Comparison of ENCODE assay signal across 1 cellular context in genomic region chr1:90357980-90358379, GRCh38.
TF ChIP-seq lines count a peak whose summit lies in the region.

No MANE protein-coding gene starts in this region.

TF ChIP-seq in GM12878, 131 proteins besides CTCF, POLR2A, EP300 and RAD21 (continued from another document and continues in another):
- TF ChIP-seq, protein P1, sequence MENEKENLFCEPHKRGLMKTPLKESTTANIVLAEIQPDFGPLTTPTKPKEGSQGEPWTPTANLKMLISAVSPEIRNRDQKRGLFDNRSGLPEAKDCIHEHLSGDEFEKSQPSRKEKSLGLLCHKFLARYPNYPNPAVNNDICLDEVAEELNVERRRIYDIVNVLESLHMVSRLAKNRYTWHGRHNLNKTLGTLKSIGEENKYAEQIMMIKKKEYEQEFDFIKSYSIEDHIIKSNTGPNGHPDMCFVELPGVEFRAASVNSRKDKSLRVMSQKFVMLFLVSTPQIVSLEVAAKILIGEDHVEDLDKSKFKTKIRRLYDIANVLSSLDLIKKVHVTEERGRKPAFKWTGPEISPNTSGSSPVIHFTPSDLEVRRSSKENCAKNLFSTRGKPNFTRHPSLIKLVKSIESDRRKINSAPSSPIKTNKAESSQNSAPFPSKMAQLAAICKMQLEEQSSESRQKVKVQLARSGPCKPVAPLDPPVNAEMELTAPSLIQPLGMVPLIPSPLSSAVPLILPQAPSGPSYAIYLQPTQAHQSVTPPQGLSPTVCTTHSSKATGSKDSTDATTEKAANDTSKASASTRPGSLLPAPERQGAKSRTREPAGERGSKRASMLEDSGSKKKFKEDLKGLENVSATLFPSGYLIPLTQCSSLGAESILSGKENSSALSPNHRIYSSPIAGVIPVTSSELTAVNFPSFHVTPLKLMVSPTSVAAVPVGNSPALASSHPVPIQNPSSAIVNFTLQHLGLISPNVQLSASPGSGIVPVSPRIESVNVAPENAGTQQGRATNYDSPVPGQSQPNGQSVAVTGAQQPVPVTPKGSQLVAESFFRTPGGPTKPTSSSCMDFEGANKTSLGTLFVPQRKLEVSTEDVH (IDR thresholded peaks at IDR 0.05; ENCODE audit: low read depth, partially characterized antibody), result peak; percentile 9
- no peak for TF ChIP-seq STAT1 (conservative IDR thresholded peaks at IDR 0.05)
- no peak for TF ChIP-seq KAT2A (conservative IDR thresholded peaks at IDR 0.05; ENCODE audit: control insufficient read depth, low read depth, low read length)
- TF ChIP-seq RELA (IDR thresholded peaks at IDR 0.05; ENCODE audit: borderline replicate concordance, partially characterized antibody), result peak; percentile 84
- no peak for TF ChIP-seq TCF7 (IDR thresholded peaks at IDR 0.05; ENCODE audit: borderline replicate concordance)
- peak; percentile 79; the same call in 1 of the 2 replicates for TF ChIP-seq BACH1 (IDR thresholded peaks at IDR 0.05; ENCODE audit: borderline replicate concordance)
- TF ChIP-seq ZNF24 (IDR thresholded peaks at IDR 0.05), result no peak; the same call in 1 of the 2 replicates
- no peak for TF ChIP-seq RFX5 (IDR thresholded peaks at IDR 0.05; ENCODE audit: low read depth, low read length)
- TF ChIP-seq CBX5 (IDR thresholded peaks at IDR 0.05; ENCODE audit: low read depth), result no peak
- TF ChIP-seq ATF3 (IDR thresholded peaks at IDR 0.05; ENCODE audit: borderline replicate concordance, extremely low read depth, low read depth, low read length), result no peak
- TF ChIP-seq POU2F2 (IDR thresholded peaks at IDR 0.05; ENCODE audit: borderline replicate concordance, low read depth, low read length), result no peak
- TF ChIP-seq RBBP5 (conservative IDR thresholded peaks at IDR 0.05), result no peak
- TF ChIP-seq TCF12 (IDR thresholded peaks at IDR 0.05; ENCODE audit: low read depth, low read length), result 0 out of 2 replicates have a peak, but pooled peaks have one; percentile 20
- no peak for TF ChIP-seq HCFC1 (IDR thresholded peaks at IDR 0.05; ENCODE audit: low read length)
- TF ChIP-seq ELK1 (IDR thresholded peaks at IDR 0.05; ENCODE audit: low read depth, low read length), result no peak
- TF ChIP-seq BHLHE40 (IDR thresholded peaks at IDR 0.05; ENCODE audit: borderline replicate concordance in 1 of 2, low read depth in 2 of 2, low read length in 1 of 2), result no peak; a peak in 1 of 4 replicates
- TF ChIP-seq, protein P2, sequence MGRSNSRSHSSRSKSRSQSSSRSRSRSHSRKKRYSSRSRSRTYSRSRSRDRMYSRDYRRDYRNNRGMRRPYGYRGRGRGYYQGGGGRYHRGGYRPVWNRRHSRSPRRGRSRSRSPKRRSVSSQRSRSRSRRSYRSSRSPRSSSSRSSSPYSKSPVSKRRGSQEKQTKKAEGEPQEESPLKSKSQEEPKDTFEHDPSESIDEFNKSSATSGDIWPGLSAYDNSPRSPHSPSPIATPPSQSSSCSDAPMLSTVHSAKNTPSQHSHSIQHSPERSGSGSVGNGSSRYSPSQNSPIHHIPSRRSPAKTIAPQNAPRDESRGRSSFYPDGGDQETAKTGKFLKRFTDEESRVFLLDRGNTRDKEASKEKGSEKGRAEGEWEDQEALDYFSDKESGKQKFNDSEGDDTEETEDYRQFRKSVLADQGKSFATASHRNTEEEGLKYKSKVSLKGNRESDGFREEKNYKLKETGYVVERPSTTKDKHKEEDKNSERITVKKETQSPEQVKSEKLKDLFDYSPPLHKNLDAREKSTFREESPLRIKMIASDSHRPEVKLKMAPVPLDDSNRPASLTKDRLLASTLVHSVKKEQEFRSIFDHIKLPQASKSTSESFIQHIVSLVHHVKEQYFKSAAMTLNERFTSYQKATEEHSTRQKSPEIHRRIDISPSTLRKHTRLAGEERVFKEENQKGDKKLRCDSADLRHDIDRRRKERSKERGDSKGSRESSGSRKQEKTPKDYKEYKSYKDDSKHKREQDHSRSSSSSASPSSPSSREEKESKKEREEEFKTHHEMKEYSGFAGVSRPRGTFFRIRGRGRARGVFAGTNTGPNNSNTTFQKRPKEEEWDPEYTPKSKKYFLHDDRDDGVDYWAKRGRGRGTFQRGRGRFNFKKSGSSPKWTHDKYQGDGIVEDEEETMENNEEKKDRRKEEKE (IDR thresholded peaks at IDR 0.05), result no peak
- peak; percentile 76 for TF ChIP-seq FOXM1 (IDR thresholded peaks at IDR 0.05; ENCODE audit: low read depth, low read length)
- no peak for TF ChIP-seq KDM1A (IDR thresholded peaks at IDR 0.05; ENCODE audit: borderline replicate concordance)
- no peak for TF ChIP-seq TCF3 (IDR thresholded peaks at IDR 0.05; ENCODE audit: borderline replicate concordance, insufficient read depth, low read depth, low read length)
- no peak for TF ChIP-seq YBX1 (IDR thresholded peaks at IDR 0.05)
- peak; percentile 82 for TF ChIP-seq MEF2B (IDR thresholded peaks at IDR 0.05; ENCODE audit: partially characterized antibody, poor library complexity, severe bottlenecking)
- TF ChIP-seq NFXL1 (IDR thresholded peaks at IDR 0.05; ENCODE audit: borderline replicate concordance), result no peak
- TF ChIP-seq IKZF1 (conservative IDR thresholded peaks at IDR 0.05), result peak; percentile 69
- TF ChIP-seq WRNIP1 (IDR thresholded peaks at IDR 0.05; ENCODE audit: borderline replicate concordance, low read depth, low read length), result no peak
- TF ChIP-seq CREB1 (IDR thresholded peaks at IDR 0.05; ENCODE audit: low read depth), result no peak
- peak; percentile 59; the same call in 1 of the 2 replicates for TF ChIP-seq BMI1 (IDR thresholded peaks at IDR 0.05; ENCODE audit: borderline replicate concordance)
- TF ChIP-seq, protein P3, sequence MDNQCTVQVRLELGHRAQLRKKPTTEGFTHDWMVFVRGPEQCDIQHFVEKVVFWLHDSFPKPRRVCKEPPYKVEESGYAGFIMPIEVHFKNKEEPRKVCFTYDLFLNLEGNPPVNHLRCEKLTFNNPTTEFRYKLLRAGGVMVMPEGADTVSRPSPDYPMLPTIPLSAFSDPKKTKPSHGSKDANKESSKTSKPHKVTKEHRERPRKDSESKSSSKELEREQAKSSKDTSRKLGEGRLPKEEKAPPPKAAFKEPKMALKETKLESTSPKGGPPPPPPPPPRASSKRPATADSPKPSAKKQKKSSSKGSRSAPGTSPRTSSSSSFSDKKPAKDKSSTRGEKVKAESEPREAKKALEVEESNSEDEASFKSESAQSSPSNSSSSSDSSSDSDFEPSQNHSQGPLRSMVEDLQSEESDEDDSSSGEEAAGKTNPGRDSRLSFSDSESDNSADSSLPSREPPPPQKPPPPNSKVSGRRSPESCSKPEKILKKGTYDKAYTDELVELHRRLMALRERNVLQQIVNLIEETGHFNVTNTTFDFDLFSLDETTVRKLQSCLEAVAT (IDR thresholded peaks at IDR 0.05), result peak; percentile 64
- TF ChIP-seq SP1 (IDR thresholded peaks at IDR 0.05; ENCODE audit: low read depth, low read length), result no peak
- peak; percentile 99 for TF ChIP-seq MTA2 (IDR thresholded peaks at IDR 0.05; ENCODE audit: low read depth)
- peak; percentile 74 for TF ChIP-seq PBX3 (IDR thresholded peaks at IDR 0.05; ENCODE audit: insufficient replicate concordance, low read depth, low read length)
- TF ChIP-seq NR2F1 (conservative IDR thresholded peaks at IDR 0.05), result no peak; the same call in 1 of the 2 replicates
- no peak for TF ChIP-seq EGR1 (IDR thresholded peaks at IDR 0.05; ENCODE audit: borderline replicate concordance in 1 of 2, low read depth in 2 of 2, low read length in 2 of 2)
- 0 out of 2 replicates have a peak, but pooled peaks have one; percentile 43 for TF ChIP-seq GATAD2B (conservative IDR thresholded peaks at IDR 0.05; ENCODE audit: low read depth)
- TF ChIP-seq HDGF (IDR thresholded peaks at IDR 0.05), result no peak
- TF ChIP-seq TBL1XR1 (IDR thresholded peaks at IDR 0.05; ENCODE audit: low read depth, low read length), result peak; percentile 41; the same call in 1 of the 2 replicates
- no peak for TF ChIP-seq SMAD1 (IDR thresholded peaks at IDR 0.05; ENCODE audit: low read depth, partially characterized antibody)
- TF ChIP-seq RB1 (IDR thresholded peaks at IDR 0.05; ENCODE audit: borderline replicate concordance), result no peak
- TF ChIP-seq, protein P4, sequence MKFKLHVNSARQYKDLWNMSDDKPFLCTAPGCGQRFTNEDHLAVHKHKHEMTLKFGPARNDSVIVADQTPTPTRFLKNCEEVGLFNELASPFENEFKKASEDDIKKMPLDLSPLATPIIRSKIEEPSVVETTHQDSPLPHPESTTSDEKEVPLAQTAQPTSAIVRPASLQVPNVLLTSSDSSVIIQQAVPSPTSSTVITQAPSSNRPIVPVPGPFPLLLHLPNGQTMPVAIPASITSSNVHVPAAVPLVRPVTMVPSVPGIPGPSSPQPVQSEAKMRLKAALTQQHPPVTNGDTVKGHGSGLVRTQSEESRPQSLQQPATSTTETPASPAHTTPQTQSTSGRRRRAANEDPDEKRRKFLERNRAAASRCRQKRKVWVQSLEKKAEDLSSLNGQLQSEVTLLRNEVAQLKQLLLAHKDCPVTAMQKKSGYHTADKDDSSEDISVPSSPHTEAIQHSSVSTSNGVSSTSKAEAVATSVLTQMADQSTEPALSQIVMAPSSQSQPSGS (IDR thresholded peaks at IDR 0.05; ENCODE audit: low read length), result peak; percentile 68
- no peak for TF ChIP-seq NR2C2 (IDR thresholded peaks at IDR 0.05; ENCODE audit: borderline replicate concordance, control insufficient read depth, insufficient read length, low read depth)
- TF ChIP-seq, protein P5, sequence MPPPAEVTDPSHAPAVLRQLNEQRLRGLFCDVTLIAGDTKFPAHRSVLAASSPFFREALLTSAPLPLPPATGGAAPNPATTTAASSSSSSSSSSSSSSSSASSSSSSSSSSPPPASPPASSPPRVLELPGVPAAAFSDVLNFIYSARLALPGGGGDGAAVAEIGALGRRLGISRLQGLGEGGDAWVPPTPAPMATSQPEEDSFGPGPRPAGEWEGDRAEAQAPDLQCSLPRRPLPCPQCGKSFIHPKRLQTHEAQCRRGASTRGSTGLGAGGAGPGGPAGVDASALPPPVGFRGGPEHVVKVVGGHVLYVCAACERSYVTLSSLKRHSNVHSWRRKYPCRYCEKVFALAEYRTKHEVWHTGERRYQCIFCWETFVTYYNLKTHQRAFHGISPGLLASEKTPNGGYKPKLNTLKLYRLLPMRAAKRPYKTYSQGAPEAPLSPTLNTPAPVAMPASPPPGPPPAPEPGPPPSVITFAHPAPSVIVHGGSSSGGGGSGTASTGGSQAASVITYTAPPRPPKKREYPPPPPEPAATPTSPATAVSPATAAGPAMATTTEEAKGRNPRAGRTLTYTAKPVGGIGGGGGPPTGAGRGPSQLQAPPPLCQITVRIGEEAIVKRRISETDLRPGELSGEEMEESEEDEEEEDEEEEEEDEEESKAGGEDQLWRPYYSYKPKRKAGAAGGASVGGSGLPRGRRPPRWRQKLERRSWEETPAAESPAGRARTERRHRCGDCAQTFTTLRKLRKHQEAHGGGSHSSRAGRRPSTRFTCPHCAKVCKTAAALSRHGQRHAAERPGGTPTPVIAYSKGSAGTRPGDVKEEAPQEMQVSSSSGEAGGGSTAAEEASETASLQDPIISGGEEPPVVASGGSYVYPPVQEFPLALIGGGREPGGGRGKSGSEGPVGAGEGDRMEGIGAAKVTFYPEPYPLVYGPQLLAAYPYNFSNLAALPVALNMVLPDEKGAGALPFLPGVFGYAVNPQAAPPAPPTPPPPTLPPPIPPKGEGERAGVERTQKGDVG (CRISPR knock-in tag; IDR thresholded peaks at IDR 0.05), result no peak
- TF ChIP-seq RUNX3 (IDR thresholded peaks at IDR 0.05; ENCODE audit: low read length), result peak; percentile 89
- no peak for TF ChIP-seq CHD1 (IDR thresholded peaks at IDR 0.05; ENCODE audit: low read depth, low read length)
- no peak for TF ChIP-seq SMARCA5 (IDR thresholded peaks at IDR 0.05)
- TF ChIP-seq SUZ12 (IDR thresholded peaks at IDR 0.05; ENCODE audit: unreplicated experiment), result no peak
- TF ChIP-seq EZH2 (IDR thresholded peaks at IDR 0.05; ENCODE audit: borderline replicate concordance, control insufficient read depth, low read depth, low read length), result no peak
- TF ChIP-seq, protein P6, sequence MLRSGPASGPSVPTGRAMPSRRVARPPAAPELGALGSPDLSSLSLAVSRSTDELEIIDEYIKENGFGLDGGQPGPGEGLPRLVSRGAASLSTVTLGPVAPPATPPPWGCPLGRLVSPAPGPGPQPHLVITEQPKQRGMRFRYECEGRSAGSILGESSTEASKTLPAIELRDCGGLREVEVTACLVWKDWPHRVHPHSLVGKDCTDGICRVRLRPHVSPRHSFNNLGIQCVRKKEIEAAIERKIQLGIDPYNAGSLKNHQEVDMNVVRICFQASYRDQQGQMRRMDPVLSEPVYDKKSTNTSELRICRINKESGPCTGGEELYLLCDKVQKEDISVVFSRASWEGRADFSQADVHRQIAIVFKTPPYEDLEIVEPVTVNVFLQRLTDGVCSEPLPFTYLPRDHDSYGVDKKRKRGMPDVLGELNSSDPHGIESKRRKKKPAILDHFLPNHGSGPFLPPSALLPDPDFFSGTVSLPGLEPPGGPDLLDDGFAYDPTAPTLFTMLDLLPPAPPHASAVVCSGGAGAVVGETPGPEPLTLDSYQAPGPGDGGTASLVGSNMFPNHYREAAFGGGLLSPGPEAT (IDR thresholded peaks at IDR 0.05; ENCODE audit: low read depth), result peak; percentile 87
